Comparison of ENCODE assay signal across 14 cellular contexts in the genomic region with DNA sequence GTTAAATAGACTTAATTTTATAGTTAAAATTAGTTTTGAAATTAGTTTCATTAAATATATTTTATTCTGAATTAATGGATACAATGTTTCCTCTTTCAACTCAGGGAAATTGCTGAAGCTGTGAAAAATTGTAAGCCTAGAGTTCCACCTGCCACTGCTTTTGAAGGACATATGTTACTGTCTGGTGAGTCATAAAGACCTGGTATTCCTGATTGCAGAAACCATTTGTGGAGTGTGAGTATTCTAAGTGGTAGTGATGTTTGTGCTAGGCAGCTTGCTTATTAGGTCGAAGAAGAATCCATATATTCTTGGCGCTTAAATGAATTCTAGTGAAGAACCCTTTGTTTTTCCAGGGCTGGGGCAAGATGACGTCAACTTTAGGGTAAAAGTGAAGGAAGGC. TPM values are rescaled to one million over a fixed set of nuclear protein-coding genes. Genes with fewer than 3 reads are reported as not detected.
DNase-seq lines count a peak whose midpoint lies in the region; ATAC-seq and TF ChIP-seq lines count a peak whose summit lies in the region.
"Had no signal": no experiment of that assay in that cellular context is flagged by ENCODE, and none has a peak within 500 bp of the region (broad histone marks: within the 10 kb centered on the region; RNA-seq: fewer than 3 reads in every experiment).

No MANE protein-coding gene starts in this region.

- no peaks in the 10 kb centered on the region for H3K9me3 ChIP-seq in heart right ventricle
- H3K9me3 ChIP-seq: BE2C had no signal

- no peaks in the 10 kb centered on the region for H3K27me3 ChIP-seq in heart right ventricle
- H3K27me3 ChIP-seq: BE2C had no signal

- H3K4me3 ChIP-seq in heart right ventricle (no peak overlapping the region), epithelial cell of esophagus (ENCODE audit: low read length) (no peak overlapping the region)
- H3K4me3 ChIP-seq: GM23338 had no signal

- H3K36me3 ChIP-seq in heart right ventricle = peaks cover 0 to 100% (median 35%) of the 10 kb centered on the region in 9 donors

- no peak for DNase-seq in heart right ventricle
- no peak for DNase-seq in left ventricle myocardium superior
- DNase-seq in LHCN-M2 (ENCODE audit: low read depth) = peak; percentile 24
- peak; percentile 12 for DNase-seq in epithelial cell of esophagus (ENCODE audit: low read depth)
- DNase-seq in activated naive CD4-positive, alpha-beta T cell treated with Interleukin-2 at 50 U/mL for 16 hours = no peak
- no peak for DNase-seq in COR-L47 (lab: John Stamatoyannopoulos, UW)
- no peak for DNase-seq in islet precursor cell
- DNase-seq: BE2C; CD4-positive, alpha-beta memory T cell; DMS79 treated with DMSO at 0.1 percent for 48 hours; EL; H7 had no signal

- TF ChIP-seq CTCF in heart right ventricle (IDR thresholded peaks at IDR 0.05) = no peak
- no peak for TF ChIP-seq CTCF in epithelial cell of esophagus (IDR thresholded peaks at IDR 0.05; ENCODE audit: insufficient read depth, low read depth, low read length, missing control alignments)

- H3K27ac ChIP-seq in heart right ventricle = peak overlapping the region in 6 of 10 donors; percentile 37 to 70 (median 64)
- H3K27ac ChIP-seq: C4-2B had no signal

- ATAC-seq in heart right ventricle (no peak), left ventricle myocardium superior (no peak)
- ATAC-seq: GM23338 had no signal

- peaks cover 0 to 31% (median 11%) of the 10 kb centered on the region in 9 donors for H3K4me1 ChIP-seq in heart right ventricle
- H3K4me1 ChIP-seq: BE2C had no signal

- WGBS in heart right ventricle, 2 donors = 87% methylated on average over 3 of the region's 3 CpGs

- intact Hi-C loops in heart right ventricle (cut with DNase I) (no loop called here), left ventricle myocardium superior (cut with micrococcal nuclease) (no loop called here)

RNA-seq across cellular contexts. Expression of a gene that starts 34.0 kb away (rescaled TPM):
- total RNA-seq in heart right ventricle (100 to 1,000 TPM in 1 of 10 donors, 10 to 100 TPM in 9; 39.4 to 100 (median 71.6) TPM), left ventricle myocardium superior (52.7 TPM), LHCN-M2 (2014; rRNA removed) (22.6 and 23.2 TPM in 2 replicates)
- 10 to 100 TPM in 1 of 2 donors, 1 to 10 TPM in 1; 5.2 to 13.0 TPM for polyA plus RNA-seq in heart right ventricle
- polyA plus RNA-seq in LHCN-M2 (2012) = 6.4 TPM

Comparison
In these comparisons a context has a peak if more than half of its experiments do, and no peak if none do; other contexts are left out.
1. DNase-seq: peak in LHCN-M2 (single experiment) and epithelial cell of esophagus (single experiment); none in heart right ventricle (0 of 2), left ventricle myocardium superior (single experiment), activated naive CD4-positive, alpha-beta T cell treated with Interleukin-2 at 50 U/mL for 16 hours (single experiment), COR-L47 (single experiment) and islet precursor cell (single experiment).